Comparison of ENCODE assay signal across 8 cellular contexts in the genomic region with DNA sequence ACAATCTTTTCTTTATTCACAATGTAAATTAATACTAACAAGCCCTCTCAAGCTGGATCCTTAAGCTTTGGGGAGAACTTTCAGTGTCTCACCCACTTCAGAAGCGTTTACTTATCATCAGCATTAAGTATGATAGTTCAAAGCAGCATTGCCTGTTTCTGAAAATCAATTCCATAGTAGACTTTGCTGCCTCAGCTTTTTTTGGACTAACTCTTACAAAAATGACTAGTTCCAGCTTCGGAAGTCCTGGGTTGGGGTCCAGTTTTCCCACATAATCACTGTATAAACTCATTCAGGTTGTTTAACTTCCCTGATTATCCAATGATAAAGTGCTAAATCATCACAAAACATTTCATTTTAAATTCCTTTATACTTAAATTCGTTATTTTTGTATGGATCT.
"Had no signal": no experiment of that assay in that cellular context is flagged by ENCODE, and none has a peak within 500 bp of the region (broad histone marks: within the 10 kb centered on the region; RNA-seq: fewer than 3 reads in every experiment).

No MANE protein-coding gene starts in this region.

- H3K4me3 ChIP-seq: GM12878 had no signal

- FAIRE-seq: G401.6, GM12878, GM12891, GM12892, GM18507, GM19239 had no signal

- ATAC-seq: GM12878 had no signal

- DNase-seq: GDM1, GF-D8 had no signal
